ENCODE assay signal across 8 cellular contexts in genomic region chr5:126972062-126972895, GRCh38. TPM values are rescaled to one million over a fixed set of nuclear protein-coding genes. Genes with fewer than 3 reads are reported as not detected.
DNase-seq lines count a peak whose midpoint lies in the region; ATAC-seq and TF ChIP-seq lines count a peak whose summit lies in the region.

No MANE protein-coding gene starts in this region.

- POLR2A ChIA-PET in A673 (lab: Charles Lee; ENCODE audit: low non-redundant PET) = no interaction called here

- CTCF ChIA-PET in A673 (lab: Charles Lee) = no interaction called here

- intact Hi-C loops in A673 (cut with micrococcal nuclease; ENCODE audit: unreplicated experiment) = no loop called here

- TF ChIP-seq CTCF in A673 (conservative IDR thresholded peaks at IDR 0.05; ENCODE audit: low read depth, low read length) = no peak

- no peak overlapping the region for H3K4me3 ChIP-seq in A673 (ENCODE audit: low read depth, low read length, poor library complexity, severe bottlenecking)

- DNase-seq in stimulated activated CD4-positive, alpha-beta T cell treated with anti-CD3 and anti-CD28 coated beads, Interleukin-4, amount 100 ng/mL, for 24 hours = peak; percentile 13
- no peak for DNase-seq in stimulated activated CD4-positive, alpha-beta T cell treated with anti-CD3 and anti-CD28 coated beads, Interleukin-12 subunit alpha, Interleukin-12 subunit beta, amount 100 ng/mL, for 4 hours
- DNase-seq in OCI-M1 (lab: John Stamatoyannopoulos, UW) (peak; percentile 74), dermis microvascular lymphatic vessel endothelial cell (ENCODE audit: low read depth in 2 of 2) (peak; percentile 11 to 39), mucosa of gallbladder (ENCODE audit: low spot score) (no peak), A673 (ENCODE audit: low spot score) (no peak), ureter (ENCODE audit: low spot score) (no peak)

- peak; percentile 68 for ATAC-seq in HG03039 (IDR thresholded peaks at IDR 0.05; ENCODE audit: unreplicated experiment)

- no TSS peak for BruUV-seq in A673 (replicated peaks; lab: Mats Ljungman, UMichigan)

- no peaks in the 10 kb centered on the region for H3K36me3 ChIP-seq in A673 (ENCODE audit: insufficient read depth, low read length, poor library complexity, severe bottlenecking)

- no peak overlapping the region for H3K27ac ChIP-seq in A673 (ENCODE audit: low read depth, low read length, poor library complexity, severe bottlenecking)

- H3K4me1 ChIP-seq in A673 (ENCODE audit: insufficient read depth, low read length, poor library complexity, severe bottlenecking) = no peaks in the 10 kb centered on the region

- no peaks in the 10 kb centered on the region for H3K27me3 ChIP-seq in A673 (replicated peaks; ENCODE audit: insufficient read depth, low read depth, low read length, poor library complexity)

- no peaks in the 10 kb centered on the region for H3K9me3 ChIP-seq in A673 (ENCODE audit: low read depth, low read length, poor library complexity, severe bottlenecking)

RNA-seq across cellular contexts. Expression of gene MARCHF3, which starts 58.1 kb away (rescaled TPM):
- 99.6 and 123 TPM in 2 replicates for total RNA-seq in dermis microvascular lymphatic vessel endothelial cell
- 48.2 TPM for total RNA-seq in mucosa of gallbladder
- 0.81 and 1.1 TPM in 2 replicates for total RNA-seq in A673 (2021)
- total RNA-seq in ureter = 7.0 TPM

Comparison
In these comparisons a context has a peak if more than half of its experiments do, and no peak if none do; other contexts are left out.
1. DNase-seq: peak in stimulated activated CD4-positive, alpha-beta T cell treated with anti-CD3 and anti-CD28 coated beads, Interleukin-4, amount 100 ng/mL, for 24 hours (single experiment), OCI-M1 (single experiment) and dermis microvascular lymphatic vessel endothelial cell (2 of 2); none in stimulated activated CD4-positive, alpha-beta T cell treated with anti-CD3 and anti-CD28 coated beads, Interleukin-12 subunit alpha, Interleukin-12 subunit beta, amount 100 ng/mL, for 4 hours (single experiment), mucosa of gallbladder (single experiment), A673 (single experiment) and ureter (single experiment).